1 cellular context compared by ENCODE assay signal in genomic region chr20:63846938-63847373, GRCh38.
TF ChIP-seq lines count a peak whose summit lies in the region.

No MANE protein-coding gene starts in this region.

TF ChIP-seq in HEK293, 187 proteins besides CTCF, POLR2A, EP300 and RAD21 (continued from another document):
- no peak for TF ChIP-seq ZNF112 (tag by site-specific recombination; IDR thresholded peaks at IDR 0.05)
- peak; percentile 66 for TF ChIP-seq ZBTB10 (tag by site-specific recombination; IDR thresholded peaks at IDR 0.05)
- TF ChIP-seq ZNF626 (tag by site-specific recombination; IDR thresholded peaks at IDR 0.05) = no peak
- TF ChIP-seq AEBP2 (tag by site-specific recombination; IDR thresholded peaks at IDR 0.05; ENCODE audit: borderline replicate concordance) = no peak
